Comparison of ENCODE assay signal across 22 cellular contexts in the genomic region with DNA sequence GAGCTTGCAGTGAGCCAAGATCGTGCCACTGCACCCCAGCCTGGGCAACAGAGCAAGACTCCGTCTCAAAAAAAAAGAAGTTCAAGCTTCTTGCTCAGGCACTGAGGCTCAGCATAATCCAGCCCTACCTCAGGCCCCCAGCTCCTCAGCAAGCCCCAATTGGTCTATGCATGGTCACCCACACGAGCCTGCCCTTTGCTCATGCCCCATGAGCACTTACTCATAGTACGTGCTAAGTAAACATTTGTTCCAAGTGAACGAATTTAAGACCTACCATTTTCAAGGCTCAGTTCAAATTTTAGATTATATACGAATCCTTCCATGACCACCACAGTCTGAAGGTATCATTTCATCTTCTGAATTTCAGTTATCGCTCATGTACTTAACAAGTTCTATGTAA. TPM values are rescaled to one million over a fixed set of nuclear protein-coding genes. Genes with fewer than 3 reads are reported as not detected.
DNase-seq lines count a peak whose midpoint lies in the region; FAIRE-seq and TF ChIP-seq lines count a peak whose summit lies in the region.
"Had no signal": no experiment of that assay in that cellular context is flagged by ENCODE, and none has a peak within 500 bp of the region (broad histone marks: within the 10 kb centered on the region; RNA-seq: fewer than 3 reads in every experiment).

No MANE protein-coding gene starts in this region.

- H3K14ac ChIP-seq in neuronal stem cell (ENCODE audit: low read length) = no peak overlapping the region

- no peak overlapping the region for H2BK12ac ChIP-seq in neuronal stem cell (ENCODE audit: low read length)

- H4K91ac ChIP-seq in neuronal stem cell (ENCODE audit: low read depth, low read length, poor library complexity) = no peak overlapping the region

- H3K23ac ChIP-seq in neuronal stem cell (ENCODE audit: low read depth, low read length, poor library complexity) = no peak overlapping the region

- DNase-seq in RCC 7860 (ENCODE audit: low spot score) = peak; percentile 61
- DNase-seq in kidney tubule cell (ENCODE audit: low spot score) = peak; percentile 85
- peak; percentile 77 for DNase-seq in renal cortical epithelial cell (ENCODE audit: low read depth)
- DNase-seq in NCI-H82 (lab: John Stamatoyannopoulos, UW) = no peak
- no peak for DNase-seq in progenitor cell of endocrine pancreas (ENCODE audit: low spot score, unreplicated experiment)
- DNase-seq in neuronal stem cell (ENCODE audit: low spot score) = no peak
- DNase-seq: AML-193; CD4-positive, alpha-beta memory T cell; DMS 273 treated with DMSO at 0.1 percent for 48 hours; HCEC 1CT; IMR-90; KBM-7 had no signal

- H3K4me2 ChIP-seq in neuronal stem cell (ENCODE audit: insufficient read depth, low read length, poor library complexity, severe bottlenecking) = no peak overlapping the region
- H3K4me2 ChIP-seq: GM23338 had no signal

- H3K9ac ChIP-seq in neuronal stem cell (ENCODE audit: low read depth, low read length, poor library complexity) = no peak overlapping the region

- no peak overlapping the region for H3K27ac ChIP-seq in neuronal stem cell (replicated peaks; ENCODE audit: low read length)
- H3K27ac ChIP-seq: HL-60 had no signal

- H3K79me1 ChIP-seq in neuronal stem cell (ENCODE audit: low read depth, low read length) = no peaks in the 10 kb centered on the region

- H2BK15ac ChIP-seq in neuronal stem cell (ENCODE audit: low read length) = no peak overlapping the region

- H3K36me3 ChIP-seq in neuronal stem cell (replicated peaks in 1 of 2; ENCODE audit: control insufficient read depth in 2 of 2, insufficient read depth in 2 of 2, low read length in 2 of 2) = no peaks in the 10 kb centered on the region

- H3K9me3 Mint-ChIP-seq in progenitor cell of endocrine pancreas (ENCODE audit: low read depth) = no peaks in the 10 kb centered on the region
- H3K9me3 Mint-ChIP-seq: CD14-positive monocyte; CD4-positive, alpha-beta memory T cell; GM23338 had no signal

- H4K8ac ChIP-seq in neuronal stem cell (ENCODE audit: low read depth, low read length) = no peak overlapping the region

- no peaks in the 10 kb centered on the region for H3K27me3 Mint-ChIP-seq in progenitor cell of endocrine pancreas

- no peaks in the 10 kb centered on the region for H3K9me3 ChIP-seq in neuronal stem cell (replicated peaks in 1 of 2; ENCODE audit: control insufficient read depth in 2 of 2, insufficient read depth in 1 of 2, low read depth in 1 of 2, low read length in 2 of 2)

- peaks cover 0 to 15% (median 0%) of the 10 kb centered on the region in 3 experiments for H3K27me3 ChIP-seq in neuronal stem cell (ENCODE audit: control insufficient read depth in 3 of 3, insufficient read depth in 3 of 3, low read depth in 1 of 3, low read length in 3 of 3)

- peak; percentile 77 for FAIRE-seq in RCC 7860 (lab: Jason Lieb, UNC)
- FAIRE-seq: A204.1, G401.6, GM12891, GM19239, H54 had no signal

- H3K36me3 Mint-ChIP-seq in progenitor cell of endocrine pancreas (ENCODE audit: insufficient read depth) = no peaks in the 10 kb centered on the region
- H3K36me3 Mint-ChIP-seq: CD14-positive monocyte; CD4-positive, alpha-beta memory T cell had no signal

- no peak overlapping the region for H3K4me3 ChIP-seq in neuronal stem cell (ENCODE audit: low read length in 2 of 2)
- H3K4me3 ChIP-seq: GM23338 had no signal

- no peak overlapping the region for H3K18ac ChIP-seq in neuronal stem cell (ENCODE audit: low read length)

- H3K4ac ChIP-seq in neuronal stem cell (ENCODE audit: low read length) = no peak overlapping the region

- H3K4me3 Mint-ChIP-seq in progenitor cell of endocrine pancreas (ENCODE audit: low read depth) = no peak overlapping the region
- H3K4me3 Mint-ChIP-seq: CD14-positive monocyte; CD4-positive, alpha-beta memory T cell; GM23338 had no signal

- no peak overlapping the region for H2AFZ ChIP-seq in neuronal stem cell (ENCODE audit: low read length)
- H2AFZ ChIP-seq: GM23338 had no signal

- no peak overlapping the region for H2BK120ac ChIP-seq in neuronal stem cell (ENCODE audit: low read depth, low read length)

- no peak overlapping the region for H2AK5ac ChIP-seq in neuronal stem cell (ENCODE audit: low read depth, low read length)

- peaks cover 4 to 6% of the 10 kb centered on the region in 2 donors for H3K4me1 ChIP-seq in neuronal stem cell (ENCODE audit: control insufficient read depth in 2 of 2, insufficient read depth in 1 of 2, low read depth in 1 of 2, low read length in 2 of 2)

- WGBS in neuronal stem cell (ENCODE audit: extremely low coverage in 2 of 2, insufficient read length in 2 of 2, insufficient replicate concordance in 1 of 2), 2 donors = no CpG with 5 or more reads among the region's 7 CpGs

- H3K4me1 Mint-ChIP-seq in progenitor cell of endocrine pancreas (ENCODE audit: low read depth) = peaks cover 14% of the 10 kb centered on the region
- H3K4me1 Mint-ChIP-seq: CD14-positive monocyte; CD4-positive, alpha-beta memory T cell had no signal

- no peak overlapping the region for H3K27ac Mint-ChIP-seq in progenitor cell of endocrine pancreas
- H3K27ac Mint-ChIP-seq: CD14-positive monocyte; CD4-positive, alpha-beta memory T cell; GM23338 had no signal

- no peak overlapping the region for H2BK5ac ChIP-seq in neuronal stem cell (ENCODE audit: low read length)

- TF ChIP-seq CTCF in progenitor cell of endocrine pancreas (IDR thresholded peaks at IDR 0.05; ENCODE audit: unreplicated experiment) = no peak

RNA-seq across cellular contexts. Expression of gene PDZK1, which starts 4.3 kb away (rescaled TPM):
- total RNA-seq in renal cortical epithelial cell (34.4 and 229 TPM in 2 replicates), progenitor cell of endocrine pancreas (25.0 and 26.2 TPM in 2 replicates)
- polyA plus RNA-seq in neuronal stem cell (2013, experiment 1 of 2) = 0.20 TPM
- polyA plus RNA-seq in neuronal stem cell (2013, experiment 2 of 2) = 0.22 TPM
- total RNA-seq: CD4-positive, alpha-beta memory T cell; GM23338; HT1080 had no signal
- polyA plus RNA-seq: CD14-positive monocyte had no signal

RNA-seq across cellular contexts. Expression of gene CD160, which starts 16.5 kb away (rescaled TPM):
- 0.20 TPM in 1 of 2 replicates, not detected in the other for total RNA-seq in renal cortical epithelial cell
- total RNA-seq in progenitor cell of endocrine pancreas = not detected in 2 replicates
- 0.11 TPM for polyA plus RNA-seq in neuronal stem cell (2013, experiment 1 of 2)
- 0.08 TPM for polyA plus RNA-seq in neuronal stem cell (2013, experiment 2 of 2)
- total RNA-seq: CD4-positive, alpha-beta memory T cell; GM23338; HT1080; IMR-90 had no signal
- polyA plus RNA-seq: BJ, IMR-90 had no signal

Comparison
In these comparisons a context has a peak if more than half of its experiments do, and no peak if none do; other contexts are left out.
1. DNase-seq: peak in RCC 7860 (single experiment), kidney tubule cell (single experiment) and renal cortical epithelial cell (single experiment); none in NCI-H82 (single experiment), progenitor cell of endocrine pancreas (single experiment) and neuronal stem cell (single experiment).